9 cellular contexts compared by ENCODE assay signal in genomic region chr1:77825356-77825709, GRCh38. TPM values are rescaled to one million over a fixed set of nuclear protein-coding genes. Genes with fewer than 3 reads are reported as not detected.
DNase-seq lines count a peak whose midpoint lies in the region; ATAC-seq and TF ChIP-seq lines count a peak whose summit lies in the region.
"Had no signal": no experiment of that assay in that cellular context is flagged by ENCODE, and none has a peak within 500 bp of the region (broad histone marks: within the 10 kb centered on the region; RNA-seq: fewer than 3 reads in every experiment).

No MANE protein-coding gene starts in this region.

- peak; percentile 33 for DNase-seq in Ammon's horn (ENCODE audit: low spot score)
- peak; percentile 97 for DNase-seq in LHCN-M2 (ENCODE audit: low read depth)
- peak in 1 of 5 donors; percentile 18 for DNase-seq in heart left ventricle
- DNase-seq in stomach, result peak; percentile 45
- DNase-seq in OCI-M2 (lab: John Stamatoyannopoulos, UW; ENCODE audit: unreplicated experiment), result no peak
- DNase-seq in stimulated activated effector memory CD8-positive, alpha-beta T cell treated with anti-CD3 and anti-CD28 coated beads, Interleukin-12 subunit alpha, Interleukin-12 subunit beta, amount 100 ng/mL, for 72 hours (ENCODE audit: low spot score in 2 of 2), result no peak

- no peak overlapping the region for H3K4me3 Mint-ChIP-seq in stimulated activated effector memory CD8-positive, alpha-beta T cell treated with anti-CD3 and anti-CD28 coated beads, Interleukin-12 subunit alpha, Interleukin-12 subunit beta, amount 100 ng/mL, for 72 hours

- H3F3A ChIP-seq in SU-DHL-6 (ENCODE audit: insufficient read depth), result peaks cover 15% of the 10 kb centered on the region; the same call in 1 of the 2 replicates

- intact Hi-C loops in heart left ventricle (cut with DNase I), result loop anchor here in 5 of 10 donors (5.0 to 10.0 kb wide), 2 partner anchors 77 to 289 kb away; no protein-coding TSS in a partner anchor
- intact Hi-C loops in stomach (cut with DNase I; ENCODE audit: low total_unique reads), result no loop called here

- H3K9me2 ChIP-seq in SU-DHL-6 (replicated peaks; ENCODE audit: insufficient read depth, low read length), result no peaks in the 10 kb centered on the region

- WGBS in heart left ventricle, 4 donors, result 21 to 33% (median 23%) methylated on average over 4 of the region's 4 CpGs
- 8 to 27% (median 16%) methylated on average over 4 of the region's 4 CpGs for WGBS in stomach, 5 donors

- H3K4me1 Mint-ChIP-seq in stimulated activated effector memory CD8-positive, alpha-beta T cell treated with anti-CD3 and anti-CD28 coated beads, Interleukin-12 subunit alpha, Interleukin-12 subunit beta, amount 100 ng/mL, for 72 hours, result no peaks in the 10 kb centered on the region

- H3K9me3 Mint-ChIP-seq in stimulated activated effector memory CD8-positive, alpha-beta T cell treated with anti-CD3 and anti-CD28 coated beads, Interleukin-12 subunit alpha, Interleukin-12 subunit beta, amount 100 ng/mL, for 72 hours, result no peaks in the 10 kb centered on the region
- H3K9me3 Mint-ChIP-seq: IgD-negative memory B cell had no signal

- no peak for TF ChIP-seq EP300 in stomach (IDR thresholded peaks at IDR 0.05)

- no peaks in the 10 kb centered on the region for H3K27me3 ChIP-seq in SU-DHL-6 (ENCODE audit: low read length)
- no peaks in the 10 kb centered on the region for H3K27me3 ChIP-seq in heart left ventricle
- H3K27me3 ChIP-seq in stomach, result no peaks in the 10 kb centered on the region

- peak overlapping the region; percentile 9 for H2AFZ ChIP-seq in SU-DHL-6 (ENCODE audit: low read depth, low read length, severe bottlenecking)

- peak overlapping the region; percentile 79 for H3K27ac ChIP-seq in SU-DHL-6 (ENCODE audit: low read depth, low read length)
- peak overlapping the region in 7 of 12 donors; percentile 10 to 55 (median 33) for H3K27ac ChIP-seq in heart left ventricle
- peak overlapping the region in 1 of 5 donors; percentile 0 for H3K27ac ChIP-seq in stomach

- H3K4me3 ChIP-seq in SU-DHL-6 (ENCODE audit: insufficient read depth, low read length, poor library complexity, severe bottlenecking), result no peak overlapping the region
- no peak overlapping the region for H3K4me3 ChIP-seq in heart left ventricle
- no peak overlapping the region for H3K4me3 ChIP-seq in stomach

- peak overlapping the region; percentile 36 for H3K9ac ChIP-seq in SU-DHL-6 (ENCODE audit: low read length)

- TF ChIP-seq CTCF in SU-DHL-6 (IDR thresholded peaks at IDR 0.05; ENCODE audit: insufficient read depth, low read length, poor library complexity, severe bottlenecking) (peak; percentile 64), heart left ventricle (IDR thresholded peaks at IDR 0.05) (peak in 8 of 12 donors; percentile 17 to 56 (median 40)), stomach (IDR thresholded peaks at IDR 0.05) (peak in 2 of 7 experiments; percentile 8 to 26)

- TF ChIP-seq POLR2A in heart left ventricle (IDR thresholded peaks at IDR 0.05) (no peak), stomach (IDR thresholded peaks at IDR 0.05) (no peak)

- H3K9me3 ChIP-seq in SU-DHL-6 (ENCODE audit: insufficient read depth, low read length), result no peaks in the 10 kb centered on the region
- H3K9me3 ChIP-seq in heart left ventricle, result no peaks in the 10 kb centered on the region
- no peaks in the 10 kb centered on the region for H3K9me3 ChIP-seq in stomach

- peak overlapping the region; percentile 58 for H3K4me2 ChIP-seq in SU-DHL-6 (ENCODE audit: low read depth, low read length, poor library complexity, severe bottlenecking)

- H3K79me2 ChIP-seq in SU-DHL-6 (ENCODE audit: insufficient read depth, low read length), result no peaks in the 10 kb centered on the region

- H3K36me3 Mint-ChIP-seq in stimulated activated effector memory CD8-positive, alpha-beta T cell treated with anti-CD3 and anti-CD28 coated beads, Interleukin-12 subunit alpha, Interleukin-12 subunit beta, amount 100 ng/mL, for 72 hours, result peaks cover 57% of the 10 kb centered on the region
- H3K36me3 Mint-ChIP-seq: IgD-negative memory B cell had no signal

- no peak overlapping the region for H3K27ac Mint-ChIP-seq in stimulated activated effector memory CD8-positive, alpha-beta T cell treated with anti-CD3 and anti-CD28 coated beads, Interleukin-12 subunit alpha, Interleukin-12 subunit beta, amount 100 ng/mL, for 72 hours
- H3K27ac Mint-ChIP-seq: IgD-negative memory B cell had no signal

- ATAC-seq in GM18861 (IDR thresholded peaks at IDR 0.05; ENCODE audit: unreplicated experiment) (peak; percentile 76), heart left ventricle (peak; percentile 59 to 79 (median 72))
- no peak for ATAC-seq in stimulated activated effector memory CD8-positive, alpha-beta T cell treated with anti-CD3 and anti-CD28 coated beads, Interleukin-12 subunit alpha, Interleukin-12 subunit beta, amount 100 ng/mL, for 72 hours

- peaks cover 0 to 44% (median 11%) of the 10 kb centered on the region in 12 donors for H3K4me1 ChIP-seq in heart left ventricle
- H3K4me1 ChIP-seq in stomach, result peaks cover 0 to 25% (median 9%) of the 10 kb centered on the region in 4 donors

- no peaks in the 10 kb centered on the region for H4K20me1 ChIP-seq in SU-DHL-6 (ENCODE audit: low read depth, low read length)

- H3K36me3 ChIP-seq in SU-DHL-6 (ENCODE audit: low read length) (peaks cover 6% of the 10 kb centered on the region; the same call in 1 of the 2 replicates), heart left ventricle (peaks cover 0 to 50% (median 19%) of the 10 kb centered on the region in 9 donors), stomach (peaks cover 0 to 39% (median 22%) of the 10 kb centered on the region in 4 donors)

RNA-seq across cellular contexts. Expression of gene MIGA1, which starts 45.9 kb away (rescaled TPM):
- total RNA-seq in LHCN-M2 (2014; rRNA removed), result 11.9 and 14.7 TPM in 2 replicates
- 3.0 TPM for polyA plus RNA-seq in LHCN-M2 (2012)
- 10 to 100 TPM in 5 of 9 donors, 1 to 10 TPM in 4; 8.1 to 14.1 (median 10.3) TPM for total RNA-seq in heart left ventricle
- polyA plus RNA-seq in heart left ventricle, result 1 to 10 TPM; 2.6 to 6.0 TPM
- 10 to 100 TPM in 3 of 5 donors, 1 to 10 TPM in 2; 6.4 to 40.6 (median 23.9) TPM for total RNA-seq in stomach
- 1 to 10 TPM; 1.6 to 3.1 (median 2.2) TPM for polyA plus RNA-seq in stomach

Comparison
In these comparisons a context has a peak if more than half of its experiments do, and no peak if none do; other contexts are left out.
1. DNase-seq: peak in Ammon's horn (single experiment), LHCN-M2 (single experiment) and stomach (single experiment); none in OCI-M2 (single experiment) and stimulated activated effector memory CD8-positive, alpha-beta T cell treated with anti-CD3 and anti-CD28 coated beads, Interleukin-12 subunit alpha, Interleukin-12 subunit beta, amount 100 ng/mL, for 72 hours (0 of 2).